ENCODE assay signal across 29 cellular contexts in the genomic region with DNA sequence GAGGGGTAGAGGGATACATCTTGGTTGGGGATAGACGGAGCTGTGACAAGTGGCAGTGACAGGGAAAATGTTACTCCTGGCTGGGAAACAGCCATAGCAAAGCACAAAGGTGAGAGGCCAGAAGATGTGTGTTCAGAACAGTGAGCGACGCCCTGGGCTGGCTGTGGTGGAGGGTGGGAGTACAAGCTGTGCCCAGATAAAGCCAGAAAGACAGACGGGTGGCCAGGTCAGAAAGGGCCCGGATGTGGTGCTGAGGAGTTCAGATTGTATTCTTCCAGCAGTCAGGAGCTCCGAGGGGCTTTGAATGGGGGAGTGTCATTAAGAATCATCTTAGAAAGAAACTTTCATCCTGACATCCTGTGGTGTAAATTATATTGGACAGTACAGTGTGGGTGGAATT. TPM values are rescaled to one million over a fixed set of nuclear protein-coding genes. Genes with fewer than 3 reads are reported as not detected.
"Had no signal": no experiment of that assay in that cellular context is flagged by ENCODE, and none has a peak within 500 bp of the region (broad histone marks: within the 10 kb centered on the region; RNA-seq: fewer than 3 reads in every experiment).

No MANE protein-coding gene starts in this region.

- H3K36me3 Mint-ChIP-seq: activated naive CD8-positive, alpha-beta T cell treated with anti-CD3 and anti-CD28 coated beads for 36 hours; natural killer cell had no signal

- H3K27ac ChIP-seq: adrenal gland, body of pancreas, coronary artery, gastrocnemius medialis, hepatocyte, left ventricle myocardium inferior, ovary, uterus, VCaP had no signal

- DNase-seq: activated CD4-positive, alpha-beta T cell treated with anti-CD3 and anti-CD28 coated beads for 48 hours; activated CD4-positive, alpha-beta T cell treated with anti-CD3 and anti-CD28 coated beads, Interleukin-2, amount 50 U/mL, for 48 hours; activated CD8-positive, alpha-beta memory T cell treated with anti-CD3 and anti-CD28 coated beads for 24 hours; activated effector memory CD4-positive, alpha-beta T cell treated with anti-CD3 and anti-CD28 coated beads, Interleukin-2, amount 50 U/mL, for 16 hours; activated naive CD4-positive, alpha-beta T cell treated with anti-CD3 and anti-CD28 coated beads for 36 hours; activated naive CD8-positive, alpha-beta T cell treated with anti-CD3 and anti-CD28 coated beads for 36 hours; aorta; effector memory CD4-positive, alpha-beta T cell; gastrocnemius medialis; left ventricle myocardium inferior; natural killer cell; ovary; stimulated activated CD4-positive, alpha-beta T cell treated with anti-CD3 and anti-CD28 coated beads, Interleukin-15, amount 100 ng/mL, for 24 hours; stimulated activated CD4-positive, alpha-beta T cell treated with anti-CD3 and anti-CD28 coated beads, Interleukin-2, amount 100 ng/mL, for 24 hours; stimulated activated naive CD4-positive, alpha-beta T cell; trophoblast cell had no signal

- H3K4me1 ChIP-seq: adrenal gland, body of pancreas, gastrocnemius medialis, left ventricle myocardium inferior, uterus had no signal

- H3K4me3 Mint-ChIP-seq: activated naive CD4-positive, alpha-beta T cell treated with anti-CD3 and anti-CD28 coated beads for 36 hours; activated naive CD8-positive, alpha-beta T cell treated with anti-CD3 and anti-CD28 coated beads for 36 hours; activated T-helper 1 cell treated with anti-CD3 and anti-CD28 coated beads, Interleukin-12 subunit alpha, Interleukin-12 subunit beta, Interleukin-2, Interleukin-4 antibody, amounts not matched to agents 30 ng/mL and 10 ng/mL and 1 ng/mL, durations not matched to agents 14 hours and 24 hours and 36 hours; natural killer cell had no signal

- ATAC-seq: activated CD4-positive, CD25-positive, alpha-beta regulatory T cell treated with anti-CD3 and anti-CD28 coated beads, Interleukin-2, amount 50 U/mL, for 24 hours; body of pancreas; gastrocnemius medialis; natural killer cell had no signal

- H3K9me3 Mint-ChIP-seq: activated naive CD4-positive, alpha-beta T cell treated with anti-CD3 and anti-CD28 coated beads for 36 hours; activated naive CD8-positive, alpha-beta T cell treated with anti-CD3 and anti-CD28 coated beads for 36 hours; activated T-helper 1 cell treated with anti-CD3 and anti-CD28 coated beads, Interleukin-12 subunit alpha, Interleukin-12 subunit beta, Interleukin-2, Interleukin-4 antibody, amounts not matched to agents 30 ng/mL and 10 ng/mL and 1 ng/mL, durations not matched to agents 14 hours and 24 hours and 36 hours; natural killer cell had no signal

- H3K27ac Mint-ChIP-seq: activated naive CD4-positive, alpha-beta T cell treated with anti-CD3 and anti-CD28 coated beads for 36 hours; activated naive CD8-positive, alpha-beta T cell treated with anti-CD3 and anti-CD28 coated beads for 36 hours; activated T-helper 1 cell treated with anti-CD3 and anti-CD28 coated beads, Interleukin-12 subunit alpha, Interleukin-12 subunit beta, Interleukin-2, Interleukin-4 antibody, amounts not matched to agents 30 ng/mL and 10 ng/mL and 1 ng/mL, durations not matched to agents 14 hours and 24 hours and 36 hours; natural killer cell; progenitor cell of endocrine pancreas had no signal

- H2AFZ ChIP-seq: hepatocyte had no signal

- H3K4me1 Mint-ChIP-seq: activated naive CD8-positive, alpha-beta T cell treated with anti-CD3 and anti-CD28 coated beads for 36 hours; natural killer cell had no signal

- H3K27me3 ChIP-seq: adrenal gland, body of pancreas, dorsolateral prefrontal cortex, gastrocnemius medialis, hepatocyte, ovary, uterus had no signal

- H3K4me3 ChIP-seq: adrenal gland, body of pancreas, coronary artery, gastrocnemius medialis, hepatocyte, left ventricle myocardium inferior, lung, ovary, uterus had no signal

- H3K27me3 Mint-ChIP-seq: activated naive CD8-positive, alpha-beta T cell treated with anti-CD3 and anti-CD28 coated beads for 36 hours; progenitor cell of endocrine pancreas had no signal

- H3K79me2 ChIP-seq: hepatocyte had no signal

- FAIRE-seq: TTC549 had no signal

- H3K36me3 ChIP-seq: adrenal gland, gastrocnemius medialis, ovary, uterus had no signal

- H3K4me2 ChIP-seq: hepatocyte had no signal

- H3K9me3 ChIP-seq: adrenal gland, body of pancreas, gastrocnemius medialis, left ventricle myocardium inferior, ovary, uterus had no signal

RNA-seq across cellular contexts. Expression of gene CCDC149, which starts 27.9 kb away (rescaled TPM):
- total RNA-seq: activated naive CD4-positive, alpha-beta T cell treated with anti-CD3 and anti-CD28 coated beads for 36 hours; activated naive CD8-positive, alpha-beta T cell treated with anti-CD3 and anti-CD28 coated beads for 36 hours; activated T-helper 1 cell treated with anti-CD3 and anti-CD28 coated beads, Interleukin-12 subunit alpha, Interleukin-12 subunit beta, Interleukin-2, Interleukin-4 antibody, amounts not matched to agents 30 ng/mL and 10 ng/mL and 1 ng/mL, durations not matched to agents 14 hours and 24 hours and 36 hours; T-helper 1 cell treated with Interleukin-12 subunit alpha and Interleukin-12 subunit beta and Interleukin-4 antibody, amounts not matched to agents 30 ng/mL and 1 ng/mL, for 36 hours had no signal
